ENCODE assay signal across 19 cellular contexts in genomic region chr18:44911260-44911659, GRCh38.
"Had no signal": no experiment of that assay in that cellular context is flagged by ENCODE, and none has a peak within 500 bp of the region (broad histone marks: within the 10 kb centered on the region; RNA-seq: fewer than 3 reads in every experiment).

No MANE protein-coding gene starts in this region.

- H3K27ac ChIP-seq: colonic mucosa, heart right ventricle, pancreas, tibial artery, upper lobe of left lung, uterus had no signal

- H3K4me1 ChIP-seq: colonic mucosa, uterus had no signal

- H3K27me3 Mint-ChIP-seq: progenitor cell of endocrine pancreas; stimulated activated naive CD8-positive, alpha-beta T cell treated with anti-CD3 and anti-CD28 coated beads, Interleukin-15, Interleukin-2, amounts not matched to agents 100 ng/mL and 50 ng/mL, for 24 hours had no signal

- H3K9me3 Mint-ChIP-seq: endodermal cell; naive thymus-derived CD8-positive, alpha-beta T cell had no signal

- H3K36me3 ChIP-seq: colonic mucosa, heart right ventricle, pancreas, tibial artery, upper lobe of left lung, uterus had no signal

- DNase-seq: colonic mucosa; dermis blood vessel endothelial cell; endodermal cell; erythroblast; foreskin melanocyte; heart right ventricle; hypothalamus; kidney glomerular epithelial cell; naive thymus-derived CD8-positive, alpha-beta T cell; occipital lobe; pancreas; right cardiac atrium; small intestine; stimulated activated CD4-positive, alpha-beta T cell treated with anti-CD3 and anti-CD28 coated beads, Interleukin-12 subunit alpha, Interleukin-12 subunit beta, amount 100 ng/mL, for 4 hours; tibial artery; upper lobe of left lung; uterus had no signal

- H3K4me3 ChIP-seq: colonic mucosa, heart right ventricle, pancreas, tibial artery, upper lobe of left lung, uterus had no signal

- H3K27me3 ChIP-seq: colonic mucosa, heart right ventricle, pancreas, tibial artery, upper lobe of left lung, uterus had no signal

- H3K27ac Mint-ChIP-seq: endodermal cell; naive thymus-derived CD8-positive, alpha-beta T cell; progenitor cell of endocrine pancreas; stimulated activated naive CD8-positive, alpha-beta T cell treated with anti-CD3 and anti-CD28 coated beads, Interleukin-15, Interleukin-2, amounts not matched to agents 100 ng/mL and 50 ng/mL, for 24 hours had no signal

- H3K4me3 Mint-ChIP-seq: endodermal cell; naive thymus-derived CD8-positive, alpha-beta T cell; stimulated activated naive CD8-positive, alpha-beta T cell treated with anti-CD3 and anti-CD28 coated beads, Interleukin-15, Interleukin-2, amounts not matched to agents 100 ng/mL and 50 ng/mL, for 24 hours had no signal

- H3K9me3 ChIP-seq: colonic mucosa, heart right ventricle, pancreas, tibial artery, upper lobe of left lung, uterus had no signal

- H3K36me3 Mint-ChIP-seq: naive thymus-derived CD8-positive, alpha-beta T cell had no signal

- ATAC-seq: heart right ventricle; naive thymus-derived CD8-positive, alpha-beta T cell; pancreas; right cardiac atrium had no signal
